ENCODE assay signal across 16 cellular contexts in genomic region chr9:120438111-120438510, GRCh38.
DNase-seq lines count a peak whose midpoint lies in the region; ATAC-seq, FAIRE-seq and TF ChIP-seq lines count a peak whose summit lies in the region.
"Had no signal": no experiment of that assay in that cellular context is flagged by ENCODE, and none has a peak within 500 bp of the region (broad histone marks: within the 10 kb centered on the region; RNA-seq: fewer than 3 reads in every experiment).

No MANE protein-coding gene starts in this region.

- DNase-seq in stimulated activated naive CD8-positive, alpha-beta T cell treated with anti-CD3 and anti-CD28 coated beads, Interleukin-15, Interleukin-2, amounts not matched to agents 100 U/mL and 50 U/mL, for 24 hours = no peak
- DNase-seq in astrocyte (ENCODE audit: low read depth) = peak; percentile 31
- DNase-seq in left lobe of liver (ENCODE audit: low spot score) = no peak
- DNase-seq in RPMI8226 = no peak
- no peak for DNase-seq in ureter (ENCODE audit: low spot score)
- no peak for DNase-seq in stimulated activated naive CD4-positive, alpha-beta T cell (lab: John Stamatoyannopoulos, UW)
- DNase-seq: midbrain; NCI-H1436 treated with DMSO at 0.1 percent for 48 hours; Right ventricle myocardium superior; stimulated activated CD4-positive, alpha-beta T cell treated with anti-CD3 and anti-CD28 coated beads, Interleukin-2, amount 100 ng/mL, for 24 hours had no signal

- H3K27me3 ChIP-seq in astrocyte (ENCODE audit: insufficient read depth, low read length) = no peaks in the 10 kb centered on the region
- H3K27me3 ChIP-seq: ascending aorta, BLaER1 had no signal

- H4K20me1 ChIP-seq in astrocyte (ENCODE audit: insufficient read depth, low read length) = no peaks in the 10 kb centered on the region
- H4K20me1 ChIP-seq: BLaER1 had no signal

- no peak overlapping the region for H3K4me3 ChIP-seq in astrocyte (ENCODE audit: insufficient read depth, low read depth, low read length)
- H3K4me3 ChIP-seq: ascending aorta, BLaER1, GM23338 had no signal

- H3K9ac ChIP-seq in astrocyte (ENCODE audit: low read length) = no peak overlapping the region
- H3K9ac ChIP-seq: BLaER1 had no signal

- no peaks in the 10 kb centered on the region for H3K27me3 Mint-ChIP-seq in stimulated activated naive CD8-positive, alpha-beta T cell treated with anti-CD3 and anti-CD28 coated beads, Interleukin-15, Interleukin-2, amounts not matched to agents 100 ng/mL and 50 ng/mL, for 24 hours
- H3K27me3 Mint-ChIP-seq in astrocyte (ENCODE audit: low read depth, unreplicated experiment) = no peaks in the 10 kb centered on the region
- H3K27me3 Mint-ChIP-seq: progenitor cell of endocrine pancreas had no signal

- TF ChIP-seq CTCF in astrocyte (IDR thresholded peaks at IDR 0.05; ENCODE audit: insufficient read depth, low read depth, low read length) = no peak

- peaks cover 86% of the 10 kb centered on the region for H3K36me3 Mint-ChIP-seq in stimulated activated naive CD8-positive, alpha-beta T cell treated with anti-CD3 and anti-CD28 coated beads, Interleukin-15, Interleukin-2, amounts not matched to agents 100 ng/mL and 50 ng/mL, for 24 hours (ENCODE audit: low read depth)
- H3K36me3 Mint-ChIP-seq in astrocyte (ENCODE audit: low read depth, unreplicated experiment) = peaks cover 5% of the 10 kb centered on the region

- no peaks in the 10 kb centered on the region for H3K9me3 ChIP-seq in astrocyte (ENCODE audit: insufficient read depth, low read depth, low read length)
- H3K9me3 ChIP-seq: ascending aorta, BLaER1 had no signal

- ATAC-seq in stimulated activated naive CD8-positive, alpha-beta T cell treated with anti-CD3 and anti-CD28 coated beads, Interleukin-15, Interleukin-2, amounts not matched to agents 100 U/mL and 50 U/mL, for 24 hours = no peak
- ATAC-seq in left lobe of liver (peak; percentile 11), GM18867 (IDR thresholded peaks at IDR 0.05; ENCODE audit: unreplicated experiment) (no peak)
- ATAC-seq: GM23338 had no signal

- H3K4me3 Mint-ChIP-seq in stimulated activated naive CD8-positive, alpha-beta T cell treated with anti-CD3 and anti-CD28 coated beads, Interleukin-15, Interleukin-2, amounts not matched to agents 100 ng/mL and 50 ng/mL, for 24 hours = no peak overlapping the region
- H3K4me3 Mint-ChIP-seq in astrocyte (ENCODE audit: unreplicated experiment) = no peak overlapping the region
- H3K4me3 Mint-ChIP-seq: GM23338 had no signal

- no peaks in the 10 kb centered on the region for H3K9me3 Mint-ChIP-seq in stimulated activated naive CD8-positive, alpha-beta T cell treated with anti-CD3 and anti-CD28 coated beads, Interleukin-15, Interleukin-2, amounts not matched to agents 100 ng/mL and 50 ng/mL, for 24 hours
- H3K9me3 Mint-ChIP-seq in astrocyte (ENCODE audit: unreplicated experiment) = no peaks in the 10 kb centered on the region
- H3K9me3 Mint-ChIP-seq: GM23338 had no signal

- H3K79me2 ChIP-seq in astrocyte (ENCODE audit: insufficient read depth, low read length) = no peaks in the 10 kb centered on the region

- no peak overlapping the region for H3K4me2 ChIP-seq in astrocyte (ENCODE audit: low read length)
- H3K4me2 ChIP-seq: BLaER1, GM23338 had no signal

- H3K4me1 ChIP-seq in astrocyte (ENCODE audit: insufficient read depth, low read length) = peaks cover 25% of the 10 kb centered on the region
- H3K4me1 ChIP-seq: BLaER1 had no signal

- peaks cover 14% of the 10 kb centered on the region for H3K4me1 Mint-ChIP-seq in stimulated activated naive CD8-positive, alpha-beta T cell treated with anti-CD3 and anti-CD28 coated beads, Interleukin-15, Interleukin-2, amounts not matched to agents 100 ng/mL and 50 ng/mL, for 24 hours (ENCODE audit: low read depth)
- peaks cover 18% of the 10 kb centered on the region for H3K4me1 Mint-ChIP-seq in astrocyte (ENCODE audit: low read depth, unreplicated experiment)

- no peak for FAIRE-seq in astrocyte (lab: Jason Lieb, UNC)

- peaks cover 14% of the 10 kb centered on the region for H3K36me3 ChIP-seq in astrocyte (ENCODE audit: insufficient read depth, low read length)

- no peak overlapping the region for H2AFZ ChIP-seq in astrocyte (ENCODE audit: low read depth, low read length)
- H2AFZ ChIP-seq: GM23338 had no signal

- H3K27ac Mint-ChIP-seq in stimulated activated naive CD8-positive, alpha-beta T cell treated with anti-CD3 and anti-CD28 coated beads, Interleukin-15, Interleukin-2, amounts not matched to agents 100 ng/mL and 50 ng/mL, for 24 hours = peak overlapping the region; percentile 32
- H3K27ac Mint-ChIP-seq in astrocyte (ENCODE audit: unreplicated experiment) = no peak overlapping the region
- H3K27ac Mint-ChIP-seq: GM23338, progenitor cell of endocrine pancreas had no signal

- no peak overlapping the region for H3K27ac ChIP-seq in astrocyte (ENCODE audit: low read depth, low read length)
- H3K27ac ChIP-seq: ascending aorta, BLaER1 had no signal
